Comparison of ENCODE assay signal across 8 cellular contexts in genomic region chr2:239285071-239285931, GRCh38.
DNase-seq lines count a peak whose midpoint lies in the region; ATAC-seq and TF ChIP-seq lines count a peak whose summit lies in the region.

No MANE protein-coding gene starts in this region.

- H3K27me3 ChIP-seq in endodermal cell (ENCODE audit: control insufficient read depth, insufficient read depth, low read length, poor library complexity, severe bottlenecking) (no peaks in the 10 kb centered on the region), ovary (no peaks in the 10 kb centered on the region), mesendoderm (ENCODE audit: insufficient read depth, low read length, poor library complexity) (no peaks in the 10 kb centered on the region)

- TF ChIP-seq EP300 in ovary (IDR thresholded peaks at IDR 0.05) = no peak

- no peak overlapping the region for H3K9ac ChIP-seq in endodermal cell (ENCODE audit: extremely low read depth, low read length, poor library complexity, severe bottlenecking)
- no peak overlapping the region for H3K9ac ChIP-seq in mesendoderm (ENCODE audit: low read length)

- TF ChIP-seq CTCF in endodermal cell (conservative IDR thresholded peaks at IDR 0.05) (no peak), ovary (IDR thresholded peaks at IDR 0.05) (no peak)

- H3K27ac ChIP-seq in endodermal cell (ENCODE audit: low read depth, low read length) (peak overlapping the region; percentile 36), ovary (no peak overlapping the region), mesendoderm (ENCODE audit: low read depth, low read length) (no peak overlapping the region)

- H4K5ac ChIP-seq in mesendoderm (ENCODE audit: low read length) = no peak overlapping the region

- H2BK15ac ChIP-seq in mesendoderm (replicated peaks; ENCODE audit: low read depth) = no peak overlapping the region

- no peak overlapping the region for H3K27ac Mint-ChIP-seq in endodermal cell

- H3K9me3 Mint-ChIP-seq in endodermal cell = no peaks in the 10 kb centered on the region

- H3K4me2 ChIP-seq in mesendoderm (ENCODE audit: low read length) = no peak overlapping the region

- H3K4me3 Mint-ChIP-seq in endodermal cell = no peak overlapping the region

- H3K36me3 Mint-ChIP-seq in endodermal cell (ENCODE audit: low read depth) = no peaks in the 10 kb centered on the region

- peaks cover 4% of the 10 kb centered on the region for H3K79me2 ChIP-seq in mesendoderm (ENCODE audit: control insufficient read depth, insufficient read depth, low read length)

- TF ChIP-seq POLR2A in ovary (IDR thresholded peaks at IDR 0.05) = no peak

- no peak overlapping the region for H2AK5ac ChIP-seq in mesendoderm (ENCODE audit: low read length)

- no peaks in the 10 kb centered on the region for H3K36me3 ChIP-seq in endodermal cell (ENCODE audit: control insufficient read depth, insufficient read depth, low read length)
- no peaks in the 10 kb centered on the region for H3K36me3 ChIP-seq in ovary
- no peaks in the 10 kb centered on the region for H3K36me3 ChIP-seq in mesendoderm (ENCODE audit: control insufficient read depth, insufficient read depth, low read length)

- peaks cover 25% of the 10 kb centered on the region for H3K4me1 Mint-ChIP-seq in endodermal cell

- DNase-seq in GM03348 (ENCODE audit: low spot score) = peak; percentile 40
- DNase-seq in SKM-1 treated with dmso at 0.1 percent for 144 hours (lab: John Stamatoyannopoulos, UW; ENCODE audit: unreplicated experiment) = peak; percentile 73
- DNase-seq in endodermal cell = no peak
- peak in 3 of 5 donors; percentile 31 to 43 (median 39) for DNase-seq in ovary
- DNase-seq in mesendoderm = no peak

- H3K23ac ChIP-seq in mesendoderm (ENCODE audit: low read length) = no peak overlapping the region

- H3K18ac ChIP-seq in mesendoderm (ENCODE audit: low read length) = no peak overlapping the region

- peaks cover 3% of the 10 kb centered on the region for H3K4me1 ChIP-seq in endodermal cell (ENCODE audit: control insufficient read depth, insufficient read depth, low read length)
- peaks cover 27% of the 10 kb centered on the region for H3K4me1 ChIP-seq in ovary (ENCODE audit: insufficient read depth)
- no peaks in the 10 kb centered on the region for H3K4me1 ChIP-seq in mesendoderm (ENCODE audit: control insufficient read depth, low read depth, low read length)

- no peaks in the 10 kb centered on the region for H3K27me3 Mint-ChIP-seq in endodermal cell (ENCODE audit: insufficient read depth)

- ATAC-seq in HG02588 (IDR thresholded peaks at IDR 0.05; ENCODE audit: unreplicated experiment) (no peak), HG03378 (IDR thresholded peaks at IDR 0.05; ENCODE audit: unreplicated experiment) (no peak), HG02884 (IDR thresholded peaks at IDR 0.05; ENCODE audit: unreplicated experiment) (no peak)

- H2BK5ac ChIP-seq in mesendoderm (ENCODE audit: low read length) = no peak overlapping the region

- H3K56ac ChIP-seq in mesendoderm (ENCODE audit: low read length) = no peak overlapping the region

- no peak overlapping the region for H2BK120ac ChIP-seq in mesendoderm (ENCODE audit: low read depth, low read length)

- WGBS in endodermal cell (ENCODE audit: insufficient coverage in 1 of 2, insufficient read length in 1 of 2), 2 experiments = 67 to 82% methylated on average over 13 to 26 of the region's 26 CpGs
- 21 to 35% (median 27%) methylated on average over 26 of the region's 26 CpGs for WGBS in ovary, 3 donors
- WGBS in mesendoderm (ENCODE audit: extremely low coverage, insufficient coverage, low lambda C conversion rate) = no CpG with 5 or more reads among the region's 26 CpGs

- H3K9me3 ChIP-seq in endodermal cell (ENCODE audit: control insufficient read depth, low read length) (no peaks in the 10 kb centered on the region), ovary (no peaks in the 10 kb centered on the region)

- intact Hi-C loops in ovary (cut with DNase I) = no loop called here

- peaks cover 13% of the 10 kb centered on the region for H3K79me1 ChIP-seq in mesendoderm (ENCODE audit: low read length)

- H4K8ac ChIP-seq in mesendoderm (ENCODE audit: low read depth, low read length) = no peak overlapping the region

- H3K4me3 ChIP-seq in endodermal cell (ENCODE audit: low read length) = no peak overlapping the region
- H3K4me3 ChIP-seq in ovary = peak overlapping the region; percentile 8
- no peak overlapping the region for H3K4me3 ChIP-seq in mesendoderm (ENCODE audit: low read length)

- H3K4ac ChIP-seq in mesendoderm (ENCODE audit: low read depth, low read length) = no peak overlapping the region

Comparison
In these comparisons a context has a peak if more than half of its experiments do, and no peak if none do; other contexts are left out.
1. DNase-seq: peak in GM03348 (single experiment), SKM-1 treated with dmso at 0.1 percent for 144 hours (single experiment) and ovary (3 of 5); none in endodermal cell (single experiment) and mesendoderm (single experiment).